Comparison of ENCODE assay signal across 23 cellular contexts in the genomic region with DNA sequence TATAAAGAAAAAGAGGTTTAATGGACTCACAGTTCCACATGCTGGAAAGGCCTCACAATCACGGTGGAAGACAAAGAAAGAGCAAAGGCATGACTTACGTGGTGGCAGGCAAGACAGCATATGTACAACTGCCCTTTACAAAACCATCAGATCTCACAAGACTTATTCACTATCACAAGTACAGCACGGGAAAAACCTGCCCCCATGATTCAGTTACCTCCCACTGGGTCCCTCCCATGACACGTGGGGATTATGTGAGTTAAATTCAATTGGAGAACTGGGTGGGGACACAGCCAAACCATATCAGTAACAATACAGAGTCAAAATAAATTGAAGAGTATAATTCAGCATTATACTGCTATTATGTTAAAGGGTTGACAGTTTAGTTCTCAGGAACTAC. TPM values are rescaled to one million over a fixed set of nuclear protein-coding genes. Genes with fewer than 3 reads are reported as not detected.
A peak's percentile ranks its signal among the peaks of the same experiment; 100 is the strongest.
DNase-seq lines count a peak whose midpoint lies in the region; ATAC-seq and TF ChIP-seq lines count a peak whose summit lies in the region.
"Had no signal": no experiment of that assay in that cellular context is flagged by ENCODE, and none has a peak within 500 bp of the region (broad histone marks: within the 10 kb centered on the region; RNA-seq: fewer than 3 reads in every experiment).

No MANE protein-coding gene starts in this region.

- H2AK5ac ChIP-seq in mesendoderm (ENCODE audit: low read length) = no peak overlapping the region
- no peak overlapping the region for H2AK5ac ChIP-seq in trophoblast cell (ENCODE audit: low read length)

- no peak overlapping the region for H3K4ac ChIP-seq in mesendoderm (ENCODE audit: low read depth, low read length)
- no peak overlapping the region for H3K4ac ChIP-seq in trophoblast cell (ENCODE audit: low read depth, low read length)

- no peak overlapping the region for H3K4me2 ChIP-seq in mesendoderm (ENCODE audit: low read length)
- no peak overlapping the region for H3K4me2 ChIP-seq in trophoblast cell (ENCODE audit: low read length)
- H3K4me2 ChIP-seq: BLaER1, GM23338 had no signal

- H3K9me3 ChIP-seq in trophoblast cell (ENCODE audit: insufficient read depth, low read depth, low read length) = no peaks in the 10 kb centered on the region
- H3K9me3 ChIP-seq in ascending aorta = no peaks in the 10 kb centered on the region
- H3K9me3 ChIP-seq: BLaER1 had no signal

- no peak overlapping the region for H2AFZ ChIP-seq in trophoblast cell (ENCODE audit: insufficient read depth, low read length, poor library complexity)
- H2AFZ ChIP-seq: GM23338 had no signal

- H3K36me3 ChIP-seq in mesendoderm (ENCODE audit: control insufficient read depth, insufficient read depth, low read length) = no peaks in the 10 kb centered on the region
- H3K36me3 ChIP-seq in trophoblast cell (ENCODE audit: control insufficient read depth in 1 of 2, insufficient read depth in 2 of 2, low read length in 2 of 2) = no peaks in the 10 kb centered on the region
- H3K36me3 ChIP-seq in ascending aorta = no peaks in the 10 kb centered on the region
- H3K36me3 ChIP-seq: BLaER1 had no signal

- H3K27ac ChIP-seq in mesendoderm (ENCODE audit: low read depth, low read length) (no peak overlapping the region), trophoblast cell (ENCODE audit: low read depth, low read length) (no peak overlapping the region), ascending aorta (no peak overlapping the region)
- H3K27ac ChIP-seq: BLaER1 had no signal

- no peaks in the 10 kb centered on the region for H3K27me3 ChIP-seq in mesendoderm (ENCODE audit: insufficient read depth, low read length, poor library complexity)
- no peaks in the 10 kb centered on the region for H3K27me3 ChIP-seq in trophoblast cell (ENCODE audit: insufficient read depth, low read length)
- no peaks in the 10 kb centered on the region for H3K27me3 ChIP-seq in ascending aorta
- H3K27me3 ChIP-seq: BLaER1 had no signal

- peak overlapping the region; percentile 43 for H4K91ac ChIP-seq in trophoblast cell (ENCODE audit: low read depth, low read length)

- peak; percentile 3 for DNase-seq in activated CD4-positive, alpha-beta T cell treated with anti-CD3 and anti-CD28 coated beads for 48 hours
- no peak for DNase-seq in activated CD4-positive, alpha-beta T cell treated with anti-CD3 and anti-CD28 coated beads, Interleukin-2, amount 50 U/mL, for 4 hours
- DNase-seq in SK-MEL-5 (ENCODE audit: low read depth, low spot score) (peak; percentile 92), mesendoderm (no peak), trophoblast cell (no peak), ascending aorta (ENCODE audit: low spot score in 2 of 2) (no peak)
- DNase-seq: 8988T; CD4-positive, alpha-beta memory T cell; DMS53; DND-41; EL; HCEC 1CT; HFFc6 had no signal

- no peaks in the 10 kb centered on the region for H3K79me1 ChIP-seq in mesendoderm (ENCODE audit: low read length)
- peaks cover 13% of the 10 kb centered on the region for H3K79me1 ChIP-seq in trophoblast cell (ENCODE audit: low read length)

- intact Hi-C loops in ascending aorta (cut with DNase I) = no loop called here

- in situ Hi-C loops in SK-MEL-5 (cut with HindIII; ENCODE audit: low pct_unique_long_range_greater_than_20kb, low sequenced_read_pairs) = no loop called here

- H3K56ac ChIP-seq in mesendoderm (ENCODE audit: low read length) = no peak overlapping the region

- H2BK5ac ChIP-seq in mesendoderm (ENCODE audit: low read length) = no peak overlapping the region
- H2BK5ac ChIP-seq in trophoblast cell (ENCODE audit: low read depth, low read length, poor library complexity) = no peak overlapping the region

- H3K14ac ChIP-seq in trophoblast cell (ENCODE audit: low read length) = no peak overlapping the region

- H3K4me1 ChIP-seq in mesendoderm (ENCODE audit: control insufficient read depth, low read depth, low read length) (no peaks in the 10 kb centered on the region), trophoblast cell (ENCODE audit: control insufficient read depth in 1 of 2, insufficient read depth in 2 of 2, low read length in 2 of 2) (peaks cover 0 to 8% of the 10 kb centered on the region in 2 experiments), ascending aorta (peaks cover 3 to 5% of the 10 kb centered on the region in 2 donors)
- H3K4me1 ChIP-seq: BLaER1 had no signal

- no peak overlapping the region for H4K5ac ChIP-seq in mesendoderm (ENCODE audit: low read length)

- H2BK15ac ChIP-seq in mesendoderm (replicated peaks; ENCODE audit: low read depth) = no peak overlapping the region

- peak overlapping the region; percentile 65 for H2BK12ac ChIP-seq in trophoblast cell (ENCODE audit: low read length)

- no peak overlapping the region for H4K8ac ChIP-seq in mesendoderm (ENCODE audit: low read depth, low read length)
- peak overlapping the region; percentile 35 for H4K8ac ChIP-seq in trophoblast cell (ENCODE audit: low read depth, low read length)

- no CpG with 5 or more reads among the region's 4 CpGs for WGBS in mesendoderm (ENCODE audit: extremely low coverage, insufficient coverage, low lambda C conversion rate)
- no CpG with 5 or more reads among the region's 4 CpGs for WGBS in trophoblast cell (ENCODE audit: extremely low coverage, insufficient coverage, insufficient read length)

- no peak overlapping the region for H4K12ac ChIP-seq in trophoblast cell (ENCODE audit: low read depth, low read length)

- no peak for TF ChIP-seq CTCF in ascending aorta (IDR thresholded peaks at IDR 0.05)

- no peak overlapping the region for H3K18ac ChIP-seq in mesendoderm (ENCODE audit: low read length)
- H3K18ac ChIP-seq in trophoblast cell (ENCODE audit: low read length) = no peak overlapping the region

- ATAC-seq in GM18519 (IDR thresholded peaks at IDR 0.05; ENCODE audit: low FRiP score, unreplicated experiment) (no peak), HG03095 (IDR thresholded peaks at IDR 0.05; ENCODE audit: unreplicated experiment) (no peak)
- ATAC-seq: GM12878, GM23338, HepG2 had no signal

- peak overlapping the region; percentile 37 for H3K23ac ChIP-seq in mesendoderm (ENCODE audit: low read length)
- H3K23ac ChIP-seq in trophoblast cell (ENCODE audit: low read length) = no peak overlapping the region

- no peaks in the 10 kb centered on the region for H3K79me2 ChIP-seq in mesendoderm (ENCODE audit: control insufficient read depth, insufficient read depth, low read length)
- no peaks in the 10 kb centered on the region for H3K79me2 ChIP-seq in trophoblast cell (ENCODE audit: control insufficient read depth, insufficient read depth, low read length, poor library complexity)

- H3K9ac ChIP-seq in mesendoderm (ENCODE audit: low read length) (no peak overlapping the region), trophoblast cell (ENCODE audit: low read length) (no peak overlapping the region)
- H3K9ac ChIP-seq: BLaER1 had no signal

- no peak overlapping the region for H2BK120ac ChIP-seq in mesendoderm (ENCODE audit: low read depth, low read length)
- peak overlapping the region; percentile 58 for H2BK120ac ChIP-seq in trophoblast cell (ENCODE audit: insufficient read depth, low read length, poor library complexity)

- H3K4me3 ChIP-seq in mesendoderm (ENCODE audit: low read length) (no peak overlapping the region), trophoblast cell (ENCODE audit: low read depth, low read length) (no peak overlapping the region), ascending aorta (no peak overlapping the region)
- H3K4me3 ChIP-seq: BLaER1, GM12878, GM23338 had no signal

RNA-seq across cellular contexts. Expression of gene RNLS, which starts 37.8 kb away (rescaled TPM):
- total RNA-seq in SK-MEL-5 (2014; rRNA removed; shearing (Covaris generic)) = 47.5 and 50.9 TPM in 2 replicates
- polyA plus RNA-seq in SK-MEL-5 (2015; cell fraction: cytosol; rRNA removed) = 17.8 and 18.9 TPM in 2 replicates
- 7.5 and 8.4 TPM in 2 replicates for polyA plus RNA-seq in SK-MEL-5 (2015; cell fraction: nucleus; rRNA removed)
- 6.7 TPM for polyA plus RNA-seq in mesendoderm (2013, experiment 1 of 2)
- polyA plus RNA-seq in mesendoderm (2013, experiment 2 of 2) = 6.6 TPM
- 3.9 TPM in 2 replicates for polyA plus RNA-seq in trophoblast cell (2013)
- total RNA-seq in ascending aorta = 12.1 TPM
- total RNA-seq: HepG2 had no signal
- polyA plus RNA-seq: HepG2 had no signal

RNA-seq across cellular contexts. Expression of gene LIPJ, which starts 41.2 kb away (rescaled TPM):
- not detected in 2 replicates for total RNA-seq in SK-MEL-5 (2014; rRNA removed; shearing (Covaris generic))
- not detected in 2 replicates for polyA plus RNA-seq in SK-MEL-5 (2015; cell fraction: cytosol; rRNA removed)
- not detected in 2 replicates for polyA plus RNA-seq in SK-MEL-5 (2015; cell fraction: nucleus; rRNA removed)
- 0.04 TPM for polyA plus RNA-seq in mesendoderm (2013, experiment 1 of 2)
- polyA plus RNA-seq in mesendoderm (2013, experiment 2 of 2) = 0.10 TPM
- 0.03 TPM in 1 of 2 replicates, not detected in the other for polyA plus RNA-seq in trophoblast cell (2013)
- not detected for total RNA-seq in ascending aorta
- total RNA-seq: G401, HepG2, HFFc6 had no signal
- polyA plus RNA-seq: AG04450; CD14-positive monocyte; CD4-positive, alpha-beta memory T cell; GM23338; HepG2; IgD-negative memory B cell had no signal

Comparison
In these comparisons a context has a peak if more than half of its experiments do, and no peak if none do; other contexts are left out.
1. DNase-seq: peak in activated CD4-positive, alpha-beta T cell treated with anti-CD3 and anti-CD28 coated beads for 48 hours (single experiment) and SK-MEL-5 (single experiment); none in activated CD4-positive, alpha-beta T cell treated with anti-CD3 and anti-CD28 coated beads, Interleukin-2, amount 50 U/mL, for 4 hours (0 of 2), mesendoderm (single experiment), trophoblast cell (0 of 2) and ascending aorta (0 of 2).